8 cellular contexts compared by ENCODE assay signal in genomic region chr6:27839303-27840081, GRCh38.
DNase-seq lines count a peak whose midpoint lies in the region; ATAC-seq, FAIRE-seq and TF ChIP-seq lines count a peak whose summit lies in the region.

No MANE protein-coding gene starts in this region.

- H3K27me3 ChIP-seq in body of pancreas (no peaks in the 10 kb centered on the region), HepG2 (ENCODE audit: control insufficient read depth in 1 of 2, insufficient read depth in 2 of 2, low read length in 2 of 2) (no peaks in the 10 kb centered on the region; a peak in 1 of 5 replicates), vagina (no peaks in the 10 kb centered on the region)

- CTCF ChIA-PET in HepG2 (lab: Yijun Ruan, JAX; ENCODE audit: low intra/inter-chr PET ratio, low total read pairs) = no interaction called here

- H4K20me1 ChIP-seq in HepG2 (ENCODE audit: insufficient read depth, low read length) = no peaks in the 10 kb centered on the region

- peak overlapping the region; percentile 93 to 98 (median 95) for H3K27ac ChIP-seq in body of pancreas
- peak overlapping the region; percentile 92 for H3K27ac ChIP-seq in HepG2 (ENCODE audit: extremely low read length, insufficient read depth, low read length)
- peak overlapping the region; percentile 93 for H3K27ac ChIP-seq in vagina

- no peak overlapping the region for H2AFZ ChIP-seq in HepG2 (ENCODE audit: low read length)

- no peak for TF ChIP-seq EP300 in HepG2 (IDR thresholded peaks at IDR 0.05; ENCODE audit: low read depth in 2 of 2, low read length in 2 of 2)
- no peak for TF ChIP-seq EP300 in HepG2 (CRISPR knock-in tag; IDR thresholded peaks at IDR 0.05; ENCODE audit: borderline replicate concordance)

- peak overlapping the region; percentile 93 for H3K9ac ChIP-seq in HepG2 (ENCODE audit: insufficient read depth, low read depth, low read length)

- TF ChIP-seq CTCF in body of pancreas (IDR thresholded peaks at IDR 0.05) = no peak
- TF ChIP-seq CTCF in HepG2 (CRISPR knock-in tag; IDR thresholded peaks at IDR 0.05) = no peak
- no peak for TF ChIP-seq CTCF in vagina (IDR thresholded peaks at IDR 0.05)

- ATAC-seq in body of pancreas (no peak), HepG2 (peak; percentile 9; the same call in 2 of the 3 replicates)

- H3K4me3 ChIP-seq in body of pancreas (peak overlapping the region; percentile 20 to 31), HepG2 (replicated peaks in 1 of 3; ENCODE audit: insufficient read depth in 1 of 3, low read depth in 2 of 3, low read length in 3 of 3) (peak overlapping the region; percentile 68 to 84 (median 79)), vagina (peak overlapping the region; percentile 69 to 84)

- H3K36me3 ChIP-seq in body of pancreas (replicated peaks in 1 of 2; ENCODE audit: insufficient read depth in 1 of 2, low read depth in 2 of 2) (no peaks in the 10 kb centered on the region), HepG2 (replicated peaks in 1 of 2; ENCODE audit: control insufficient read depth in 1 of 2, insufficient read depth in 2 of 2, low read length in 2 of 2) (peaks cover 0 to 2% of the 10 kb centered on the region in 2 experiments; a peak in 1 of 5 replicates), vagina (no peaks in the 10 kb centered on the region)

- WGBS in body of pancreas, 2 donors = 1% methylated on average over 21 of the region's 21 CpGs
- 2% methylated on average over 21 of the region's 21 CpGs for WGBS in HepG2 (ENCODE audit: low lambda C conversion rate)

- no peak for TF ChIP-seq RAD21 in HepG2 (CRISPR knock-in tag; IDR thresholded peaks at IDR 0.05)

- TF ChIP-seq POLR2A in body of pancreas (IDR thresholded peaks at IDR 0.05) (no peak), HepG2 (IDR thresholded peaks at IDR 0.05; ENCODE audit: insufficient read depth in 1 of 2, low read depth in 2 of 2, low read length in 2 of 2) (peak; percentile 16 to 76; a peak in 2 of 4 replicates), vagina (IDR thresholded peaks at IDR 0.05) (no peak)

- H3K79me2 ChIP-seq in HepG2 (ENCODE audit: insufficient read depth, low read length) = peaks cover 30% of the 10 kb centered on the region

- DNase-seq in A172 (ENCODE audit: low spot score) (peak; percentile 85), ELF-1 (ENCODE audit: low read depth, low spot score) (peak; percentile 63), NCI-H2227 treated with DMSO at 0.1 percent for 48 hours (lab: John Stamatoyannopoulos, UW) (peak; percentile 65), body of pancreas (peak; percentile 29 to 58 (median 42)), HepG2 (ENCODE audit: low spot score) (peak; percentile 59), vagina (ENCODE audit: extremely low spot score in 2 of 2) (no peak), NCI-H1694 treated with DMSO at 0.1 percent for 48 hours (lab: John Stamatoyannopoulos, UW) (no peak), hippocampal formation (lab: John Stamatoyannopoulos, UW) (no peak)

- FAIRE-seq in HepG2 (lab: Jason Lieb, UNC) = no peak

- BruUV-seq in HepG2 (replicated peaks; lab: Mats Ljungman, UMichigan) = no TSS peak

- in situ Hi-C loops in HepG2 (cut with HindIII; ENCODE audit: extremely low pct_ligation_motif_present, low pct_unique_long_range_greater_than_20kb) = loop anchor here (5.0 to 10.0 kb wide), 2 partner anchors 53 to 1635 kb away; a partner anchor contains a TSS

- H3K9me3 ChIP-seq in body of pancreas = no peaks in the 10 kb centered on the region
- no peaks in the 10 kb centered on the region for H3K9me3 ChIP-seq in HepG2 (ENCODE audit: low read length)
- no peaks in the 10 kb centered on the region for H3K9me3 ChIP-seq in vagina

- H3K4me2 ChIP-seq in HepG2 (ENCODE audit: low read depth, low read length) = peak overlapping the region; percentile 78

- POLR2A ChIA-PET in HepG2 (lab: Yijun Ruan, JAX) = interaction anchor here (1.1 to 6.7 kb wide), 22 partner anchors 8 to 1813 kb away, joined by 3 to 323 read pairs (median 8); partner anchors contain the start of genes TRIM27 and ZKSCAN8

- H3K4me1 ChIP-seq in body of pancreas (peaks cover 28% of the 10 kb centered on the region), HepG2 (ENCODE audit: insufficient read depth, low read length) (peaks cover 29% of the 10 kb centered on the region), vagina (peaks cover 32% of the 10 kb centered on the region)

- intact Hi-C loops in body of pancreas (cut with DNase I) = no loop called here
- intact Hi-C loops in HepG2 (cut with micrococcal nuclease; ENCODE audit: unreplicated experiment) = loop anchor here (1.0 to 10.0 kb wide), 4 partner anchors 25 to 1717 kb away; a partner anchor contains a TSS
- intact Hi-C loops in vagina (cut with DNase I) = loop anchor here (10.0 kb wide), 1 partner anchor 1285 kb away; no protein-coding TSS in a partner anchor

TF ChIP-seq in HepG2, 621 proteins besides CTCF, POLR2A, EP300 and RAD21 (continues in another document):
- TF ChIP-seq BCL6 (CRISPR knock-in tag; IDR thresholded peaks at IDR 0.05) (peak; percentile 33; the same call in 1 of the 2 replicates), ZNF674 (CRISPR knock-in tag; IDR thresholded peaks at IDR 0.05; ENCODE audit: low read depth) (peak; percentile 14; the same call in 1 of the 2 replicates), MTERF4 (CRISPR knock-in tag; IDR thresholded peaks at IDR 0.05) (no peak), SP2 (CRISPR knock-in tag; IDR thresholded peaks at IDR 0.05) (0 out of 2 replicates have a peak, but pooled peaks have one; percentile 0), ZNF230 (CRISPR knock-in tag; IDR thresholded peaks at IDR 0.05) (no peak), THYN1 (CRISPR knock-in tag; IDR thresholded peaks at IDR 0.05; ENCODE audit: borderline replicate concordance, low read depth) (no peak), ZSCAN12 (CRISPR knock-in tag; IDR thresholded peaks at IDR 0.05) (no peak), ZNF10 (CRISPR knock-in tag; IDR thresholded peaks at IDR 0.05; ENCODE audit: borderline replicate concordance, low read depth) (no peak), ZNF772 (CRISPR knock-in tag; IDR thresholded peaks at IDR 0.05) (no peak), ZNF33A (CRISPR knock-in tag; IDR thresholded peaks at IDR 0.05; ENCODE audit: borderline replicate concordance) (no peak), KDM5A (IDR thresholded peaks at IDR 0.05; ENCODE audit: borderline replicate concordance, low read length) (0 out of 2 replicates have a peak, but pooled peaks have one; percentile 50), IRF9 (CRISPR knock-in tag; IDR thresholded peaks at IDR 0.05; ENCODE audit: borderline replicate concordance) (no peak), E2F5 (CRISPR knock-in tag; conservative IDR thresholded peaks at IDR 0.05) (peak; percentile 95), POLR2AphosphoS5 (IDR thresholded peaks at IDR 0.05; ENCODE audit: low read depth, low read length) (peak; percentile 55), ZNF703 (CRISPR knock-in tag; IDR thresholded peaks at IDR 0.05; ENCODE audit: borderline replicate concordance) (no peak), CHCHD3 (CRISPR knock-in tag; IDR thresholded peaks at IDR 0.05) (no peak), NFIB (CRISPR knock-in tag; IDR thresholded peaks at IDR 0.05; ENCODE audit: borderline replicate concordance) (no peak), ZNF556 (CRISPR knock-in tag; IDR thresholded peaks at IDR 0.05; ENCODE audit: borderline replicate concordance) (no peak), NKX3-1 (CRISPR knock-in tag; IDR thresholded peaks at IDR 0.05) (no peak), ZSCAN31 (CRISPR knock-in tag; IDR thresholded peaks at IDR 0.05; ENCODE audit: low read depth) (peak; percentile 44; the same call in 1 of the 2 replicates), TCF7 (IDR thresholded peaks at IDR 0.05; ENCODE audit: low read depth) (no peak), PHF8 (CRISPR knock-in tag; IDR thresholded peaks at IDR 0.05) (no peak), KAT2B (IDR thresholded peaks at IDR 0.05; ENCODE audit: borderline replicate concordance, low read depth, low read length) (no peak), ZNF891 (CRISPR knock-in tag; IDR thresholded peaks at IDR 0.05) (peak; percentile 1; the same call in 1 of the 2 replicates), ISL2 (CRISPR knock-in tag; IDR thresholded peaks at IDR 0.05) (no peak), ZNF253 (CRISPR knock-in tag; IDR thresholded peaks at IDR 0.05; ENCODE audit: borderline replicate concordance) (no peak)

Comparison
In these comparisons a context has a peak if more than half of its experiments do, and no peak if none do; other contexts are left out.
1. DNase-seq: peak in A172 (single experiment), ELF-1 (single experiment), NCI-H2227 treated with DMSO at 0.1 percent for 48 hours (single experiment), body of pancreas (4 of 4) and HepG2 (single experiment); none in vagina (0 of 2), NCI-H1694 treated with DMSO at 0.1 percent for 48 hours (single experiment) and hippocampal formation (0 of 2).
2. H3K4me3 ChIP-seq: peak in every context shown above with its lines; median percentile 79 in HepG2; 76 in vagina; 26 in body of pancreas.
3. POLR2A ChIP-seq: peak in HepG2 (2 of 2); none in body of pancreas (0 of 3) and vagina (0 of 2).
4. Peak in every context shown above with its lines, with median percentiles within 50 percentile points of each other: H3K27ac ChIP-seq.